ENCODE assay signal across 36 cellular contexts in genomic region chr15:73527598-73527997, GRCh38.
DNase-seq lines count a peak whose midpoint lies in the region; ATAC-seq, FAIRE-seq and TF ChIP-seq lines count a peak whose summit lies in the region.
"Had no signal": no experiment of that assay in that cellular context is flagged by ENCODE, and none has a peak within 500 bp of the region (broad histone marks: within the 10 kb centered on the region; RNA-seq: fewer than 3 reads in every experiment).

No MANE protein-coding gene starts in this region.

- H4K20me1 ChIP-seq in GM23338 (replicated peaks; ENCODE audit: insufficient read depth), result no peaks in the 10 kb centered on the region
- H4K20me1 ChIP-seq in K562 (replicated peaks; ENCODE audit: control insufficient read depth, insufficient read depth, low read length), result no peaks in the 10 kb centered on the region
- H4K20me1 ChIP-seq: BLaER1; BLaER1 treated with 17β-estradiol and CSF1 and Interleukin-3, amounts not matched to agents 10 nM and 100 nM had no signal

- in situ Hi-C loops in K562 (cut with MboI), result no loop called here

- TF ChIP-seq RAD21 in A549 (conservative IDR thresholded peaks at IDR 0.05 in 1 of 2, IDR thresholded peaks at IDR 0.05 in 1 of 2) (no peak), K562 (CRISPR knock-in tag; conservative IDR thresholded peaks at IDR 0.05 in 1 of 2, IDR thresholded peaks at IDR 0.05 in 1 of 2) (no peak)

- no peaks in the 10 kb centered on the region for H3K9me3 Mint-ChIP-seq in GM23338
- H3K9me3 Mint-ChIP-seq: CD4-positive, alpha-beta T cell; CD8-positive, alpha-beta T cell had no signal

- H3K27me3 Mint-ChIP-seq in GM23338 (ENCODE audit: insufficient read depth, low read depth, poor library complexity), result peaks cover 1% of the 10 kb centered on the region

- H3K9me3 ChIP-seq in cardiac muscle cell (ENCODE audit: low read depth) (no peaks in the 10 kb centered on the region), heart left ventricle (peaks cover 0 to 3% (median 0%) of the 10 kb centered on the region in 12 donors), A549 (no peaks in the 10 kb centered on the region), K562 (replicated peaks; ENCODE audit: control insufficient read depth, insufficient read depth, low read depth, low read length) (no peaks in the 10 kb centered on the region)
- H3K9me3 ChIP-seq: BE2C, BLaER1, Caco-2 had no signal

- peaks cover 19% of the 10 kb centered on the region for H3K4me1 ChIP-seq in cardiac muscle cell (ENCODE audit: low read depth)
- no peaks in the 10 kb centered on the region for H3K4me1 ChIP-seq in heart left ventricle
- H3K4me1 ChIP-seq in A549, result no peaks in the 10 kb centered on the region
- peaks cover 9% of the 10 kb centered on the region; the same call in 1 of the 2 replicates for H3K4me1 ChIP-seq in GM23338 (ENCODE audit: insufficient read depth)
- no peaks in the 10 kb centered on the region for H3K4me1 ChIP-seq in K562 (replicated peaks in 1 of 2; ENCODE audit: control insufficient read depth in 2 of 2, insufficient read depth in 2 of 2, low read length in 2 of 2)
- H3K4me1 ChIP-seq: BE2C; BLaER1; BLaER1 treated with 17β-estradiol and CSF1 and Interleukin-3, amounts not matched to agents 10 nM and 100 nM; Caco-2 had no signal

- ATAC-seq in heart left ventricle (no peak), A549 (no peak), GM23338 (no peak), K562 (no peak)
- ATAC-seq: CD8-positive, alpha-beta T cell had no signal

- H3K4me3 ChIP-seq in cardiac muscle cell (no peak overlapping the region), heart left ventricle (no peak overlapping the region), A549 (no peak overlapping the region), GM23338 (no peak overlapping the region), K562 (no peak overlapping the region)
- H3K4me3 ChIP-seq: BLaER1; BLaER1 treated with 17β-estradiol and CSF1 and Interleukin-3, amounts not matched to agents 10 nM and 100 nM had no signal

- H3K9me2 ChIP-seq in GM23338 (ENCODE audit: insufficient read depth), result no peaks in the 10 kb centered on the region

- no peak overlapping the region for H3K4me3 Mint-ChIP-seq in GM23338
- H3K4me3 Mint-ChIP-seq: B cell; CD4-positive, alpha-beta memory T cell; CD4-positive, alpha-beta T cell; CD4-positive, CD25-positive, alpha-beta regulatory T cell; CD8-positive, alpha-beta memory T cell; CD8-positive, alpha-beta T cell had no signal

- TF ChIP-seq POLR2A in heart left ventricle (IDR thresholded peaks at IDR 0.05) (no peak), A549 (IDR thresholded peaks at IDR 0.05; ENCODE audit: low read length) (no peak), K562 (conservative IDR thresholded peaks at IDR 0.05) (no peak)

- no peaks in the 10 kb centered on the region for H3F3A ChIP-seq in GM23338 (replicated peaks; ENCODE audit: low read depth)

- H2AFZ ChIP-seq in GM23338, result peak overlapping the region; percentile 45; the same call in 1 of the 2 replicates
- no peak overlapping the region for H2AFZ ChIP-seq in K562 (ENCODE audit: low read depth, low read length)

- H3K36me3 ChIP-seq in cardiac muscle cell, result no peaks in the 10 kb centered on the region
- H3K36me3 ChIP-seq in heart left ventricle, result no peaks in the 10 kb centered on the region
- H3K36me3 ChIP-seq in GM23338 (ENCODE audit: insufficient read depth), result no peaks in the 10 kb centered on the region
- H3K36me3 ChIP-seq in K562 (ENCODE audit: control insufficient read depth, insufficient read depth, low read length), result no peaks in the 10 kb centered on the region
- H3K36me3 ChIP-seq: BE2C; BLaER1; BLaER1 treated with 17β-estradiol and CSF1 and Interleukin-3, amounts not matched to agents 10 nM and 100 nM had no signal

- CTCF ChIA-PET in A549 (lab: Yijun Ruan, JAX) (interaction anchor here (0.5 to 1.5 kb wide), 3 partner anchors 10 to 102 kb away, joined by 3 read pairs; no protein-coding TSS in a partner anchor), K562 (lab: Yijun Ruan, JAX; ENCODE audit: low intra/inter-chr PET ratio) (interaction anchor here (0.6 kb wide), 1 partner anchor 118 kb away, joined by 9 read pairs; no protein-coding TSS in a partner anchor)

- BruUV-seq in K562 (replicated peaks; lab: Mats Ljungman, UMichigan), result no TSS peak

- H3K36me3 Mint-ChIP-seq in GM23338 (ENCODE audit: low read depth), result no peaks in the 10 kb centered on the region
- H3K36me3 Mint-ChIP-seq: CD14-positive monocyte; CD4-positive, CD25-positive, alpha-beta regulatory T cell; CD8-positive, alpha-beta T cell had no signal

- intact Hi-C loops in heart left ventricle (cut with DNase I), result loop anchor here in 1 of 10 donors (10.0 kb wide), 1 partner anchor 133 kb away; no protein-coding TSS in a partner anchor
- intact Hi-C loops in K562 (cut with micrococcal nuclease), result no loop called here

- no peak overlapping the region for H3K9ac ChIP-seq in K562 (ENCODE audit: insufficient read depth in 1 of 2, low read depth in 2 of 2, low read length in 2 of 2)
- H3K9ac ChIP-seq: BLaER1; BLaER1 treated with 17β-estradiol and CSF1 and Interleukin-3, amounts not matched to agents 10 nM and 100 nM had no signal

- POLR2A ChIA-PET in A549 (lab: Yijun Ruan, JAX), result no interaction called here
- POLR2A ChIA-PET in K562 (lab: Yijun Ruan, JAX), result interaction anchor here (0.5 to 1.0 kb wide), 2 partner anchors 14 to 160 kb away, joined by 3 to 4 read pairs; no protein-coding TSS in a partner anchor

- no peaks in the 10 kb centered on the region for H3K9me1 ChIP-seq in K562 (ENCODE audit: control insufficient read depth, insufficient read depth, low read length)

- H3K4me2 ChIP-seq in A549 (no peak overlapping the region), GM23338 (no peak overlapping the region), K562 (ENCODE audit: insufficient read depth, low read length) (no peak overlapping the region)
- H3K4me2 ChIP-seq: BLaER1; BLaER1 treated with 17β-estradiol and CSF1 and Interleukin-3, amounts not matched to agents 10 nM and 100 nM had no signal

- H3K27me3 ChIP-seq in cardiac muscle cell (no peaks in the 10 kb centered on the region), heart left ventricle (no peaks in the 10 kb centered on the region), GM23338 (ENCODE audit: insufficient read depth) (no peaks in the 10 kb centered on the region), K562 (ENCODE audit: control insufficient read depth in 2 of 2, insufficient read depth in 2 of 2, low read length in 2 of 2) (no peaks in the 10 kb centered on the region)
- H3K27me3 ChIP-seq: BLaER1; BLaER1 treated with 17β-estradiol and CSF1 and Interleukin-3, amounts not matched to agents 10 nM and 100 nM had no signal

- TF ChIP-seq CTCF in cardiac muscle cell (IDR thresholded peaks at IDR 0.05; ENCODE audit: low read depth, low read length) (no peak), heart left ventricle (IDR thresholded peaks at IDR 0.05) (no peak), A549 (IDR thresholded peaks at IDR 0.05) (no peak), GM23338 (conservative IDR thresholded peaks at IDR 0.05; ENCODE audit: low read depth in 2 of 2) (no peak), K562 (IDR thresholded peaks at IDR 0.05 in 2 of 3, conservative IDR thresholded peaks at IDR 0.05 in 1 of 3; ENCODE audit: insufficient read depth in 2 of 3, low read depth in 1 of 3, low read length in 3 of 3) (no peak)

- H3K79me2 ChIP-seq in GM23338 (replicated peaks; ENCODE audit: insufficient read depth) (no peaks in the 10 kb centered on the region), K562 (ENCODE audit: control insufficient read depth, insufficient read depth, low read length) (no peaks in the 10 kb centered on the region)

- FAIRE-seq in A549 (lab: Jason Lieb, UNC), result peak; percentile 18
- FAIRE-seq in K562 (lab: Jason Lieb, UNC), result no peak
- FAIRE-seq: A204.1, D721Med, G401.6 had no signal

- DNase-seq in cardiac muscle cell (ENCODE audit: low read depth in 1 of 2, low spot score in 1 of 2) (no peak), heart left ventricle (no peak), A549 (ENCODE audit: low read depth in 1 of 2, low spot score in 1 of 2) (no peak), GM23338 (ENCODE audit: low spot score) (no peak), K562 (ENCODE audit: extremely low read depth in 1 of 4, low spot score in 3 of 4) (peak in 2 of 4 experiments; percentile 8 to 18), DMS79 treated with DMSO at 0.1 percent for 48 hours (lab: John Stamatoyannopoulos, UW) (no peak), NCI-H446 treated with DMSO at 0.1 percent for 48 hours (lab: John Stamatoyannopoulos, UW) (no peak), AG08395 (ENCODE audit: low spot score) (no peak)
- DNase-seq: 8988T; ACHN; AML-193; BE2C; C1 segment of cervical spinal cord; Caco-2; Calu3; CD4-positive, alpha-beta memory T cell; CD4-positive, alpha-beta T cell; CD4-positive, CD25-positive, alpha-beta regulatory T cell; CD8-positive, alpha-beta memory T cell; CD8-positive, alpha-beta T cell; COR-L47; DMS 273 treated with DMSO at 0.1 percent for 48 hours; DMS153; DMS53; DMS79; DND-41; EL had no signal

- WGBS in heart left ventricle, 4 donors, result 70 to 83% (median 76%) methylated on average over 2 of the region's 2 CpGs
- WGBS in A549 (ENCODE audit: missing lambda C conversion rate), result 74% methylated on average over 2 of the region's 2 CpGs
- 0% methylated on average over 2 of the region's 2 CpGs for WGBS in K562 (ENCODE audit: insufficient coverage, low coverage, missing lambda C conversion rate)

- no peak for TF ChIP-seq EP300 in A549 (IDR thresholded peaks at IDR 0.05)
- no peak for TF ChIP-seq EP300 in K562 (IDR thresholded peaks at IDR 0.05; ENCODE audit: low read length)

- peaks cover 12% of the 10 kb centered on the region for H3K4me1 Mint-ChIP-seq in GM23338
- H3K4me1 Mint-ChIP-seq: B cell; CD14-positive monocyte; CD4-positive, alpha-beta memory T cell; CD4-positive, CD25-positive, alpha-beta regulatory T cell; CD8-positive, alpha-beta memory T cell had no signal

- H3K27ac ChIP-seq in cardiac muscle cell (peak overlapping the region; percentile 41), heart left ventricle (no peak overlapping the region), A549 (no peak overlapping the region), GM23338 (ENCODE audit: low read depth) (no peak overlapping the region), K562 (ENCODE audit: extremely low read depth, low read depth, low read length) (no peak overlapping the region)
- H3K27ac ChIP-seq: 22Rv1; BLaER1; BLaER1 treated with 17β-estradiol and CSF1 and Interleukin-3, amounts not matched to agents 10 nM and 100 nM; C4-2B had no signal

- H3K27ac Mint-ChIP-seq in GM23338, result no peak overlapping the region
- H3K27ac Mint-ChIP-seq: B cell; CD14-positive monocyte; CD4-positive, alpha-beta memory T cell; CD4-positive, alpha-beta T cell; CD4-positive, CD25-positive, alpha-beta regulatory T cell; CD8-positive, alpha-beta memory T cell; CD8-positive, alpha-beta T cell had no signal

TF ChIP-seq in A549, 52 proteins besides CTCF, POLR2A, EP300 and RAD21 (continues in another document):
- TF ChIP-seq SREBF2 (IDR thresholded peaks at IDR 0.05), result no peak

TF ChIP-seq in GM23338, 12 proteins besides CTCF, POLR2A, EP300 and RAD21 (continues in another document):
- TF ChIP-seq NANOG (IDR thresholded peaks at IDR 0.05; ENCODE audit: borderline replicate concordance), result no peak

TF ChIP-seq in K562, 482 proteins besides CTCF, POLR2A, EP300 and RAD21 (continues in another document):
- TF ChIP-seq TCFL5 (CRISPR knock-in tag; conservative IDR thresholded peaks at IDR 0.05) (no peak), SNIP1 (IDR thresholded peaks at IDR 0.05; ENCODE audit: low read depth) (no peak), FOXK2 (conservative IDR thresholded peaks at IDR 0.05 in 1 of 2, IDR thresholded peaks at IDR 0.05 in 1 of 2; ENCODE audit: low read depth in 2 of 2) (no peak)
